Comparison of ENCODE assay signal across 9 cellular contexts in genomic region chr11:128624269-128625170, GRCh38. TPM values are rescaled to one million over a fixed set of nuclear protein-coding genes. Genes with fewer than 3 reads are reported as not detected.
DNase-seq lines count a peak whose midpoint lies in the region; ATAC-seq and TF ChIP-seq lines count a peak whose summit lies in the region.
"Had no signal": no experiment of that assay in that cellular context is flagged by ENCODE, and none has a peak within 500 bp of the region (broad histone marks: within the 10 kb centered on the region; RNA-seq: fewer than 3 reads in every experiment).

No MANE protein-coding gene starts in this region.

- intact Hi-C loops in lower leg skin (cut with DNase I; ENCODE audit: low total_unique reads): no loop called here

- H3K27ac ChIP-seq in thymus (ENCODE audit: low read depth) (peak overlapping the region; percentile 97), coronary artery (no peak overlapping the region)
- H3K27ac ChIP-seq: cardiac muscle cell had no signal

- no peaks in the 10 kb centered on the region for H3K27me3 Mint-ChIP-seq in T-helper 17 cell

- peak overlapping the region; percentile 98 for H3K27ac Mint-ChIP-seq in T-helper 17 cell

- DNase-seq in T-helper 17 cell: peak; percentile 35 to 60 (median 55)
- peak; percentile 23 for DNase-seq in effector CD8-positive, alpha-beta T cell (lab: John Stamatoyannopoulos, UW)
- DNase-seq in coronary artery (ENCODE audit: low spot score): no peak
- no peak for DNase-seq in putamen (ENCODE audit: low spot score)
- no peak for DNase-seq in lower leg skin (ENCODE audit: low spot score in 2 of 2)

- ATAC-seq in GM18502 (IDR thresholded peaks at IDR 0.05; ENCODE audit: poor library complexity, unreplicated experiment): peak; percentile 56
- ATAC-seq in HG02938 (IDR thresholded peaks at IDR 0.05; ENCODE audit: unreplicated experiment): peak; percentile 39
- peak; percentile 77 for ATAC-seq in T-helper 17 cell

- TF ChIP-seq POLR2A in lower leg skin (IDR thresholded peaks at IDR 0.05): no peak

- H3K4me3 Mint-ChIP-seq in T-helper 17 cell: peak overlapping the region; percentile 81

- TF ChIP-seq CTCF in coronary artery (IDR thresholded peaks at IDR 0.05): no peak
- no peak for TF ChIP-seq CTCF in lower leg skin (IDR thresholded peaks at IDR 0.05)

- H3K36me3 Mint-ChIP-seq in T-helper 17 cell (ENCODE audit: low read depth): no peaks in the 10 kb centered on the region

- WGBS in thymus: 8% methylated on average over 18 of the region's 18 CpGs
- WGBS in lower leg skin, 2 donors: 76 to 77% methylated on average over 18 of the region's 18 CpGs

- H3K4me1 ChIP-seq in thymus (ENCODE audit: control insufficient read depth, insufficient read depth, low read length): peaks cover 83% of the 10 kb centered on the region

- H3K4me1 Mint-ChIP-seq in T-helper 17 cell: peaks cover 76% of the 10 kb centered on the region

- H3K9me3 ChIP-seq in T-helper 17 cell (ENCODE audit: control insufficient read depth, low read length, poor library complexity, severe bottlenecking) (no peaks in the 10 kb centered on the region), thymus (ENCODE audit: control insufficient read depth) (no peaks in the 10 kb centered on the region)

- H3K4me3 ChIP-seq in thymus (ENCODE audit: low read length) (peak overlapping the region; percentile 39), coronary artery (no peak overlapping the region), lower leg skin (ENCODE audit: low read depth, poor library complexity, severe bottlenecking) (no peak overlapping the region)
- H3K4me3 ChIP-seq: cardiac muscle cell had no signal

- H3K27me3 ChIP-seq in thymus (ENCODE audit: control insufficient read depth, insufficient read depth): no peaks in the 10 kb centered on the region

- no peaks in the 10 kb centered on the region for H3K36me3 ChIP-seq in thymus (ENCODE audit: control insufficient read depth, insufficient read depth)
- H3K36me3 ChIP-seq: cardiac muscle cell had no signal

RNA-seq across cellular contexts. Expression of gene ETS1, which starts 37.2 kb away (rescaled TPM):
- total RNA-seq in T-helper 17 cell (100 to 1,000 TPM; 670 to 745 TPM), lower leg skin (10 to 100 TPM; 20.6 to 38.7 (median 21.8) TPM)
- 223 TPM for polyA plus RNA-seq in thymus

Comparison
In these comparisons a context has a peak if more than half of its experiments do, and no peak if none do; other contexts are left out.
1. DNase-seq: peak in T-helper 17 cell (3 of 3) and effector CD8-positive, alpha-beta T cell (single experiment); none in coronary artery (single experiment), putamen (single experiment) and lower leg skin (0 of 2).
2. RNA of gene ETS1, which starts 37.2 kb away (total RNA-seq): 670 to 745 TPM in T-helper 17 cell; 20.6 to 38.7 TPM in lower leg skin; every median in the first group is over 10 times any median in the second.
3. Peak in every context shown above with its lines, with median percentiles within 50 percentile points of each other: ATAC-seq.